8 cellular contexts compared by ENCODE assay signal in genomic region chr1:248404024-248404423, GRCh38. TPM values are rescaled to one million over a fixed set of nuclear protein-coding genes. Genes with fewer than 3 reads are reported as not detected.
DNase-seq lines count a peak whose midpoint lies in the region; TF ChIP-seq lines count a peak whose summit lies in the region.
"Had no signal": no experiment of that assay in that cellular context is flagged by ENCODE, and none has a peak within 500 bp of the region (broad histone marks: within the 10 kb centered on the region; RNA-seq: fewer than 3 reads in every experiment).

No MANE protein-coding gene starts in this region.

- H3K27ac ChIP-seq in DOHH2 (ENCODE audit: low read depth, low read length) (no peak overlapping the region), SK-N-SH (ENCODE audit: low read depth in 2 of 2, low read length in 1 of 2) (no peak overlapping the region)
- H3K27ac ChIP-seq: parathyroid adenoma had no signal

- H3K9me3 ChIP-seq in DOHH2 (ENCODE audit: control insufficient read depth, insufficient read depth, low read length) (no peaks in the 10 kb centered on the region), SK-N-SH (no peaks in the 10 kb centered on the region)

- DNase-seq in GOT3 (lab: John Stamatoyannopoulos, UW) = peak; percentile 37
- DNase-seq in RKO (ENCODE audit: low spot score) = peak; percentile 18
- DNase-seq in fibroblast of villous mesenchyme (ENCODE audit: low read depth) = peak; percentile 20
- no peak for DNase-seq in SK-N-SH
- no peak for DNase-seq in T-helper 9 cell
- no peak for DNase-seq in NCI-H2107 (lab: John Stamatoyannopoulos, UW)

- peaks cover 5% of the 10 kb centered on the region for H3F3A ChIP-seq in DOHH2 (ENCODE audit: control insufficient read depth, insufficient read depth)
- H3F3A ChIP-seq in SK-N-SH (replicated peaks; ENCODE audit: insufficient read depth) = no peaks in the 10 kb centered on the region

- H3K4me3 ChIP-seq in DOHH2 (ENCODE audit: low read length) = no peak overlapping the region
- no peak overlapping the region for H3K4me3 ChIP-seq in fibroblast of villous mesenchyme (ENCODE audit: low read depth, low read length)
- H3K4me3 ChIP-seq in SK-N-SH (ENCODE audit: low read depth in 2 of 2, low read length in 1 of 2) = no peak overlapping the region

- TF ChIP-seq CTCF in DOHH2 (IDR thresholded peaks at IDR 0.05; ENCODE audit: low read depth, low read length, poor library complexity, severe bottlenecking) = peak; percentile 47
- TF ChIP-seq CTCF in fibroblast of villous mesenchyme (IDR thresholded peaks at IDR 0.05; ENCODE audit: insufficient read depth, low read depth, low read length) = no peak
- no peak for TF ChIP-seq CTCF in SK-N-SH (IDR thresholded peaks at IDR 0.05)

- H4K20me1 ChIP-seq in DOHH2 (ENCODE audit: control insufficient read depth, insufficient read depth, low read depth, low read length) = no peaks in the 10 kb centered on the region
- H4K20me1 ChIP-seq in SK-N-SH (ENCODE audit: insufficient read depth) = no peaks in the 10 kb centered on the region

- WGBS in SK-N-SH (ENCODE audit: low lambda C conversion rate) = 50% methylated on average over 6 of the region's 6 CpGs

- TF ChIP-seq EP300 in SK-N-SH (IDR thresholded peaks at IDR 0.05; ENCODE audit: borderline replicate concordance in 1 of 2, low read depth in 1 of 2, low read length in 1 of 2) = no peak

- H2AFZ ChIP-seq in SK-N-SH (ENCODE audit: low read depth) = no peak overlapping the region
- H2AFZ ChIP-seq: parathyroid adenoma had no signal

- H3K27me3 ChIP-seq in DOHH2 (ENCODE audit: control insufficient read depth, low read length) = no peaks in the 10 kb centered on the region
- no peaks in the 10 kb centered on the region for H3K27me3 ChIP-seq in SK-N-SH (ENCODE audit: insufficient read depth)

- TF ChIP-seq RAD21 in SK-N-SH (IDR thresholded peaks at IDR 0.05; ENCODE audit: low read length) = no peak

- H3K4me1 ChIP-seq in DOHH2 (ENCODE audit: control insufficient read depth, low read length) = no peaks in the 10 kb centered on the region
- H3K4me1 ChIP-seq in SK-N-SH (ENCODE audit: control insufficient read depth in 1 of 2, insufficient read depth in 2 of 2, low read depth in 1 of 2, low read length in 1 of 2) = no peaks in the 10 kb centered on the region
- H3K4me1 ChIP-seq: parathyroid adenoma had no signal

- CTCF ChIA-PET in SK-N-SH (lab: Yijun Ruan, JAX) = interaction anchor here (0.8 to 1.2 kb wide), 2 partner anchors 20 to 37 kb away, joined by 3 read pairs; no protein-coding TSS in a partner anchor

- H3K9ac ChIP-seq in SK-N-SH = no peak overlapping the region
- H3K9ac ChIP-seq: parathyroid adenoma had no signal

- no peak overlapping the region for H3K4me2 ChIP-seq in DOHH2 (ENCODE audit: low read length)
- H3K4me2 ChIP-seq in SK-N-SH = no peak overlapping the region

- H3K79me2 ChIP-seq in DOHH2 (ENCODE audit: control insufficient read depth, low read length) (no peaks in the 10 kb centered on the region), SK-N-SH (ENCODE audit: insufficient read depth) (no peaks in the 10 kb centered on the region)
- H3K79me2 ChIP-seq: parathyroid adenoma had no signal

- H3K9me2 ChIP-seq in DOHH2 (replicated peaks; ENCODE audit: control insufficient read depth, low read length) (no peaks in the 10 kb centered on the region), SK-N-SH (no peaks in the 10 kb centered on the region)

- H3K36me3 ChIP-seq in DOHH2 (ENCODE audit: control insufficient read depth, low read length) = no peaks in the 10 kb centered on the region
- H3K36me3 ChIP-seq in SK-N-SH (replicated peaks in 1 of 2; ENCODE audit: control insufficient read depth in 1 of 2, insufficient read depth in 2 of 2, low read length in 1 of 2) = no peaks in the 10 kb centered on the region

- POLR2A ChIA-PET in SK-N-SH (lab: Yijun Ruan, JAX) = no interaction called here

TF ChIP-seq in SK-N-SH, 30 proteins besides CTCF, POLR2A, EP300 and RAD21:
- TF ChIP-seq TEAD4 (IDR thresholded peaks at IDR 0.05; ENCODE audit: borderline replicate concordance, insufficient read depth) (no peak), NRF1 (IDR thresholded peaks at IDR 0.05; ENCODE audit: low read depth, low read length) (no peak), RXRA (IDR thresholded peaks at IDR 0.05; ENCODE audit: borderline replicate concordance, low read depth) (no peak), YY1 (IDR thresholded peaks at IDR 0.05; ENCODE audit: low read depth) (no peak), RCOR1 (IDR thresholded peaks at IDR 0.05; ENCODE audit: low read length) (no peak), TAF1 (IDR thresholded peaks at IDR 0.05; ENCODE audit: borderline replicate concordance, low read depth, low read length) (no peak), USF1 (IDR thresholded peaks at IDR 0.05; ENCODE audit: borderline replicate concordance, low read depth) (no peak), FOXM1 (IDR thresholded peaks at IDR 0.05; ENCODE audit: low read depth) (no peak), PBX3 (IDR thresholded peaks at IDR 0.05) (no peak), ZBTB33 (IDR thresholded peaks at IDR 0.05; ENCODE audit: borderline replicate concordance, low read depth) (no peak), RFX5 (IDR thresholded peaks at IDR 0.05; ENCODE audit: low read length) (no peak), NFIC (IDR thresholded peaks at IDR 0.05; ENCODE audit: borderline replicate concordance) (no peak), TCF12 (IDR thresholded peaks at IDR 0.05) (no peak), EZH2phosphoT487 (IDR thresholded peaks at IDR 0.05; ENCODE audit: borderline replicate concordance, low read depth) (no peak), FOXJ3 (CRISPR knock-in tag; IDR thresholded peaks at IDR 0.05) (no peak), GABPA (IDR thresholded peaks at IDR 0.05; ENCODE audit: low read depth) (no peak), SIN3A (IDR thresholded peaks at IDR 0.05; ENCODE audit: borderline replicate concordance, low read depth, low read length) (no peak)

RNA-seq across cellular contexts. Expression of gene OR2T1, which starts 1.2 kb away (rescaled TPM):
- not detected in 2 replicates for total RNA-seq in fibroblast of villous mesenchyme
- polyA plus RNA-seq in SK-N-SH (2012; rRNA removed) = not detected in 2 replicates
- not detected in 2 replicates for polyA plus RNA-seq in SK-N-SH (2012; cell fraction: cytosol; rRNA removed)
- not detected in 2 replicates for polyA plus RNA-seq in SK-N-SH (2012; cell fraction: nucleus; rRNA removed)

RNA-seq across cellular contexts. Expression of gene OR2T6, which starts 28.5 kb away (rescaled TPM):
- not detected in 2 replicates for total RNA-seq in fibroblast of villous mesenchyme
- polyA plus RNA-seq in SK-N-SH (2012; rRNA removed) = not detected in 2 replicates
- not detected in 2 replicates for polyA plus RNA-seq in SK-N-SH (2012; cell fraction: cytosol; rRNA removed)
- polyA plus RNA-seq in SK-N-SH (2012; cell fraction: nucleus; rRNA removed) = not detected in 2 replicates

RNA-seq across cellular contexts. Expression of gene OR2T2, which starts 41.4 kb away (rescaled TPM):
- not detected in 2 replicates for total RNA-seq in fibroblast of villous mesenchyme
- polyA plus RNA-seq in SK-N-SH (2012; rRNA removed) = not detected in 2 replicates
- not detected in 2 replicates for polyA plus RNA-seq in SK-N-SH (2012; cell fraction: cytosol; rRNA removed)
- not detected in 2 replicates for polyA plus RNA-seq in SK-N-SH (2012; cell fraction: nucleus; rRNA removed)

RNA-seq across cellular contexts. Expression of gene OR2T4, which starts 42.6 kb away (rescaled TPM):
- not detected in 2 replicates for total RNA-seq in fibroblast of villous mesenchyme
- polyA plus RNA-seq in SK-N-SH (2012; rRNA removed) = not detected in 2 replicates
- polyA plus RNA-seq in SK-N-SH (2012; cell fraction: cytosol; rRNA removed) = not detected in 2 replicates
- not detected in 2 replicates for polyA plus RNA-seq in SK-N-SH (2012; cell fraction: nucleus; rRNA removed)

RNA-seq across cellular contexts. Expression of gene OR14C36, which starts 55.4 kb away (rescaled TPM):
- not detected in 2 replicates for total RNA-seq in fibroblast of villous mesenchyme
- not detected in 2 replicates for polyA plus RNA-seq in SK-N-SH (2012; rRNA removed)
- not detected in 2 replicates for polyA plus RNA-seq in SK-N-SH (2012; cell fraction: cytosol; rRNA removed)
- polyA plus RNA-seq in SK-N-SH (2012; cell fraction: nucleus; rRNA removed) = not detected in 2 replicates

Comparison
In these comparisons a context has a peak if more than half of its experiments do, and no peak if none do; other contexts are left out.
1. DNase-seq: peak in GOT3 (single experiment), RKO (single experiment) and fibroblast of villous mesenchyme (single experiment); none in SK-N-SH (single experiment), T-helper 9 cell (single experiment) and NCI-H2107 (single experiment).